Comparison of ENCODE assay signal across 14 cellular contexts in the genomic region with DNA sequence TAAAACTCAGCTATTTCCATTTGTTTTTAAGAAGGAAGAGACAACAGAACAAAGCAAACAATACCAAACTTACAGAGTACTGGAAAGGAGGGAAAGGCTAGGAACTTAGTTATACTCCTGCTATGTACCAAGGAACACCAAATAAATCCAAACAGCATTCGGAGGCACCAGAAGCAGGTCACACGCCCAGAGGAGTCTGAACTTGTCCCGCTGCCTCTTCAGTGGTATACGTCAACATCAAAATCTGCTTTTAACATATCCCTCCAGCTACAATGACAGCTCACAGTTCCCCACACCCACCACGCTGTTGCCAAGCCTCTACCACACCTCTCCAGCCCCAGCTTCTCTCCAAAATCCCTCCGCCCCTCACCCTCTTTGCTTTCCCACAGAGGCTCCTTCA.
"Had no signal": no experiment of that assay in that cellular context is flagged by ENCODE, and none has a peak within 500 bp of the region (broad histone marks: within the 10 kb centered on the region; RNA-seq: fewer than 3 reads in every experiment).

No MANE protein-coding gene starts in this region.

- H3K27me3 ChIP-seq: right lobe of liver, spleen, upper lobe of left lung had no signal

- H3K4me3 ChIP-seq: lower lobe of right lung, right lobe of liver, spleen, upper lobe of left lung had no signal

- H3K9me3 ChIP-seq: right lobe of liver, upper lobe of left lung had no signal

- H3K4me1 ChIP-seq: upper lobe of left lung had no signal

- H3K36me3 ChIP-seq: lower lobe of right lung, right lobe of liver, spleen, upper lobe of left lung had no signal

- ATAC-seq: activated naive CD4-positive, alpha-beta T cell treated with anti-CD3 and anti-CD28 coated beads, Interleukin-2, amount 50 U/mL, for 72 hours; lower lobe of right lung; naive thymus-derived CD4-positive, alpha-beta T cell had no signal

- H3K27ac ChIP-seq: lower lobe of right lung, right lobe of liver, spleen, upper lobe of left lung had no signal

- H3K27me3 Mint-ChIP-seq: activated T-cell treated with anti-CD3 and anti-CD28 coated beads, Interleukin-2, amount 50 U/mL, for 24 hours had no signal

- H3K9me3 Mint-ChIP-seq: activated naive CD4-positive, alpha-beta T cell treated with anti-CD3 and anti-CD28 coated beads, Interleukin-2, amount 50 U/mL, for 72 hours; activated T-cell treated with anti-CD3 and anti-CD28 coated beads, Interleukin-2, amount 50 U/mL, for 24 hours; naive thymus-derived CD4-positive, alpha-beta T cell had no signal

- DNase-seq: activated CD4-positive, alpha-beta T cell treated with anti-CD3 and anti-CD28 coated beads, Interleukin-2, amount 50 U/mL, for 1 hour; activated effector memory CD4-positive, alpha-beta T cell treated with Interleukin-2 at 50 U/mL for 16 hours; activated T-cell treated with anti-CD3 and anti-CD28 coated beads, Interleukin-2, amount 50 U/mL, for 24 hours; amygdala; hypothalamus; lower lobe of right lung; naive thymus-derived CD4-positive, alpha-beta T cell; posterior cingulate gyrus; right lobe of liver; spleen; stimulated activated CD4-positive, alpha-beta T cell treated with anti-CD3 and anti-CD28 coated beads, Interleukin-1b, Interleukin-23, amount 100 ng/mL, for 48 hours; stimulated activated naive CD4-positive, alpha-beta T cell treated with Interleukin-2 at 50 U/mL for 16 hours; upper lobe of left lung had no signal

- H3K27ac Mint-ChIP-seq: activated T-cell treated with anti-CD3 and anti-CD28 coated beads, Interleukin-2, amount 50 U/mL, for 24 hours had no signal

- H3K36me3 Mint-ChIP-seq: activated naive CD4-positive, alpha-beta T cell treated with anti-CD3 and anti-CD28 coated beads, Interleukin-2, amount 50 U/mL, for 72 hours; naive thymus-derived CD4-positive, alpha-beta T cell had no signal

- H3K4me3 Mint-ChIP-seq: activated T-cell treated with anti-CD3 and anti-CD28 coated beads, Interleukin-2, amount 50 U/mL, for 24 hours; naive thymus-derived CD4-positive, alpha-beta T cell had no signal
